ENCODE assay signal across 17 cellular contexts in genomic region chr9:81885586-81885985, GRCh38. TPM values are rescaled to one million over a fixed set of nuclear protein-coding genes. Genes with fewer than 3 reads are reported as not detected.
A peak's percentile ranks its signal among the peaks of the same experiment; 100 is the strongest.
DNase-seq lines count a peak whose midpoint lies in the region; ATAC-seq and TF ChIP-seq lines count a peak whose summit lies in the region.
"Had no signal": no experiment of that assay in that cellular context is flagged by ENCODE, and none has a peak within 500 bp of the region (broad histone marks: within the 10 kb centered on the region; RNA-seq: fewer than 3 reads in every experiment).

No MANE protein-coding gene starts in this region.

- ATAC-seq in activated T-cell treated with anti-CD3 and anti-CD28 coated beads, Interleukin-2, amount 50 U/mL, for 72 hours (replicated peaks in 1 of 2) = no peak
- ATAC-seq: CD8-positive, alpha-beta T cell; HepG2 had no signal

- H3K4me1 ChIP-seq in tibial nerve = no peaks in the 10 kb centered on the region
- H3K4me1 ChIP-seq: BLaER1 treated with 17β-estradiol and CSF1 and Interleukin-3, amounts not matched to agents 10 nM and 100 nM; HAP-1 had no signal

- TF ChIP-seq POLR2A in tibial nerve (IDR thresholded peaks at IDR 0.05) = no peak

- H3K9me3 ChIP-seq in tibial nerve = no peaks in the 10 kb centered on the region
- H3K9me3 ChIP-seq: BLaER1 treated with 17β-estradiol and CSF1 and Interleukin-3, amounts not matched to agents 10 nM and 100 nM; HAP-1 had no signal

- peak overlapping the region in 2 of 4 donors; percentile 7 to 15 for H3K27ac ChIP-seq in tibial nerve
- H3K27ac ChIP-seq: BLaER1 treated with 17β-estradiol and CSF1 and Interleukin-3, amounts not matched to agents 10 nM and 100 nM had no signal

- no peaks in the 10 kb centered on the region for H3K4me1 Mint-ChIP-seq in activated T-cell treated with anti-CD3 and anti-CD28 coated beads, Interleukin-2, amount 50 U/mL, for 72 hours (ENCODE audit: low read depth)

- no peaks in the 10 kb centered on the region for H3K9me3 Mint-ChIP-seq in activated T-cell treated with anti-CD3 and anti-CD28 coated beads, Interleukin-2, amount 50 U/mL, for 72 hours
- H3K9me3 Mint-ChIP-seq: CD8-positive, alpha-beta T cell had no signal

- H3K36me3 ChIP-seq in tibial nerve = no peaks in the 10 kb centered on the region
- H3K36me3 ChIP-seq: BLaER1 treated with 17β-estradiol and CSF1 and Interleukin-3, amounts not matched to agents 10 nM and 100 nM; HAP-1 had no signal

- DNase-seq in GM13976 (ENCODE audit: low spot score) = peak; percentile 1
- DNase-seq in foreskin melanocyte = peak; percentile 52
- peak; percentile 3 for DNase-seq in midbrain (lab: John Stamatoyannopoulos, UW)
- peak; percentile 19 for DNase-seq in ureter (ENCODE audit: low spot score)
- no peak for DNase-seq in activated T-cell treated with anti-CD3 and anti-CD28 coated beads, Interleukin-2, amount 50 U/mL, for 72 hours
- DNase-seq in tibial nerve (ENCODE audit: low spot score in 2 of 2) = no peak
- DNase-seq in NCI-H1048 (lab: John Stamatoyannopoulos, UW) = no peak
- DNase-seq: 8988T; Calu3; CD8-positive, alpha-beta T cell; DMS79 treated with DMSO at 0.1 percent for 48 hours; GF-D8; GOT3 had no signal

- in situ Hi-C loops in GM13976 (cut with MboI; ENCODE audit: low sequenced_read_pairs, unreplicated experiment) = no loop called here

- TF ChIP-seq CTCF in GM13976 (IDR thresholded peaks at IDR 0.05; ENCODE audit: borderline replicate concordance, control extremely low read depth, extremely low read depth, insufficient read depth, missing control alignments) = no peak
- TF ChIP-seq CTCF in tibial nerve (IDR thresholded peaks at IDR 0.05) = no peak

- TF ChIP-seq EP300 in tibial nerve (IDR thresholded peaks at IDR 0.05) = no peak

- no peak overlapping the region for H3K4me3 ChIP-seq in tibial nerve
- H3K4me3 ChIP-seq: BLaER1 treated with 17β-estradiol and CSF1 and Interleukin-3, amounts not matched to agents 10 nM and 100 nM; HAP-1 had no signal

- no peaks in the 10 kb centered on the region for H3K36me3 Mint-ChIP-seq in activated T-cell treated with anti-CD3 and anti-CD28 coated beads, Interleukin-2, amount 50 U/mL, for 72 hours (ENCODE audit: insufficient read depth in 2 of 2)
- H3K36me3 Mint-ChIP-seq: CD8-positive, alpha-beta T cell had no signal

- WGBS in tibial nerve, 2 donors = 29 to 30% methylated on average over 2 of the region's 2 CpGs

- no peaks in the 10 kb centered on the region for H3K27me3 ChIP-seq in tibial nerve
- H3K27me3 ChIP-seq: BLaER1 treated with 17β-estradiol and CSF1 and Interleukin-3, amounts not matched to agents 10 nM and 100 nM had no signal

- no peaks in the 10 kb centered on the region for H3K27me3 Mint-ChIP-seq in activated T-cell treated with anti-CD3 and anti-CD28 coated beads, Interleukin-2, amount 50 U/mL, for 72 hours (ENCODE audit: low read depth)

- no peak overlapping the region for H3K4me3 Mint-ChIP-seq in activated T-cell treated with anti-CD3 and anti-CD28 coated beads, Interleukin-2, amount 50 U/mL, for 72 hours
- H3K4me3 Mint-ChIP-seq: CD8-positive, alpha-beta T cell had no signal

- H3K27ac Mint-ChIP-seq in activated T-cell treated with anti-CD3 and anti-CD28 coated beads, Interleukin-2, amount 50 U/mL, for 72 hours = no peak overlapping the region
- H3K27ac Mint-ChIP-seq: CD8-positive, alpha-beta T cell had no signal

RNA-seq across cellular contexts. Expression of gene SPATA31D4, which starts 42.6 kb away (rescaled TPM):
- total RNA-seq in ureter (not detected), tibial nerve (not detected)
- total RNA-seq in activated T-cell treated with anti-CD3 and anti-CD28 coated beads, Interleukin-2, amount 50 U/mL, for 72 hours = not detected
- total RNA-seq: A673; Calu3; CD8-positive, alpha-beta T cell; HepG2 had no signal

RNA-seq across cellular contexts. Expression of gene SPATA31D3, which starts 57.7 kb away (rescaled TPM):
- total RNA-seq in ureter (not detected), tibial nerve (not detected)
- total RNA-seq in activated T-cell treated with anti-CD3 and anti-CD28 coated beads, Interleukin-2, amount 50 U/mL, for 72 hours = not detected
- total RNA-seq: A673; Calu3; CD8-positive, alpha-beta T cell; HepG2 had no signal

Comparison
In these comparisons a context has a peak if more than half of its experiments do, and no peak if none do; other contexts are left out.
1. DNase-seq: peak in GM13976 (single experiment), foreskin melanocyte (single experiment), midbrain (single experiment) and ureter (single experiment); none in activated T-cell treated with anti-CD3 and anti-CD28 coated beads, Interleukin-2, amount 50 U/mL, for 72 hours (0 of 2), tibial nerve (0 of 2) and NCI-H1048 (single experiment).